ENCODE assay signal across 9 cellular contexts in genomic region chr1:14516974-14517812, GRCh38.
DNase-seq lines count a peak whose midpoint lies in the region; TF ChIP-seq lines count a peak whose summit lies in the region.
"Had no signal": no experiment of that assay in that cellular context is flagged by ENCODE, and none has a peak within 500 bp of the region (broad histone marks: within the 10 kb centered on the region; RNA-seq: fewer than 3 reads in every experiment).

No MANE protein-coding gene starts in this region.

- H3K36me3 ChIP-seq in SJSA1: no peaks in the 10 kb centered on the region
- H3K36me3 ChIP-seq in stomach: no peaks in the 10 kb centered on the region

- H3K4me3 ChIP-seq in SJSA1: no peak overlapping the region
- H3K4me3 ChIP-seq in stomach: no peak overlapping the region

- TF ChIP-seq CTCF in GM20000 (IDR thresholded peaks at IDR 0.05; ENCODE audit: extremely low read depth, missing control alignments): no peak
- TF ChIP-seq CTCF in stomach (IDR thresholded peaks at IDR 0.05): no peak

- H3K27ac ChIP-seq in SJSA1 (peak overlapping the region; percentile 57), stomach (peak overlapping the region in 4 of 5 donors; percentile 16 to 59 (median 50))

- TF ChIP-seq POLR2A in stomach (IDR thresholded peaks at IDR 0.05): no peak

- H3K4me1 ChIP-seq in SJSA1 (replicated peaks): peaks cover 31% of the 10 kb centered on the region
- peaks cover 0 to 8% (median 0%) of the 10 kb centered on the region in 4 donors for H3K4me1 ChIP-seq in stomach

- WGBS in stomach, 5 donors: 53 to 77% (median 67%) methylated on average over 6 of the region's 6 CpGs

- DNase-seq in GM20000 (ENCODE audit: low spot score) (peak; percentile 24), SJSA1 (ENCODE audit: low read depth in 1 of 2, low spot score in 2 of 2) (peak; percentile 47 to 49), foreskin melanocyte (peak; percentile 40), stomach (no peak), medulla oblongata (ENCODE audit: extremely low spot score) (no peak), NCI-H510A treated with DMSO at 0.1 percent for 48 hours (lab: John Stamatoyannopoulos, UW) (no peak), hippocampal formation (lab: John Stamatoyannopoulos, UW) (no peak)
- DNase-seq: activated naive CD4-positive, alpha-beta T cell treated with anti-CD3 and anti-CD28 coated beads, Interleukin-2, amount 50 U/mL, for 16 hours; T-cell had no signal

- intact Hi-C loops in stomach (cut with DNase I; ENCODE audit: low total_unique reads): no loop called here

- no peaks in the 10 kb centered on the region for H3K27me3 ChIP-seq in SJSA1 (replicated peaks)
- H3K27me3 ChIP-seq in stomach: no peaks in the 10 kb centered on the region

- TF ChIP-seq EP300 in stomach (IDR thresholded peaks at IDR 0.05): no peak

- H3K9me3 ChIP-seq in SJSA1 (replicated peaks) (no peaks in the 10 kb centered on the region), stomach (no peaks in the 10 kb centered on the region)

Comparison
In these comparisons a context has a peak if more than half of its experiments do, and no peak if none do; other contexts are left out.
1. DNase-seq: peak in GM20000 (single experiment), SJSA1 (2 of 2) and foreskin melanocyte (single experiment); none in stomach (single experiment), medulla oblongata (single experiment), NCI-H510A treated with DMSO at 0.1 percent for 48 hours (single experiment) and hippocampal formation (0 of 2).